In genomic region chr3:100708989-100709839, GRCh38 we compare ENCODE assay signal across 8 cellular contexts. TPM values are rescaled to one million over a fixed set of nuclear protein-coding genes. Genes with fewer than 3 reads are reported as not detected.
DNase-seq lines count a peak whose midpoint lies in the region; TF ChIP-seq lines count a peak whose summit lies in the region.

TFG (plus strand) TSS chr3:100709494; CDS start chr3:100713686, 4,192 bp downstream.

- H3K79me2 ChIP-seq in MM.1S (ENCODE audit: low read length): peaks cover 44% of the 10 kb centered on the region

- H3K4me1 ChIP-seq in ES-I3 (ENCODE audit: insufficient read depth, low read length) (no peaks in the 10 kb centered on the region), HAP-1 (peaks cover 2% of the 10 kb centered on the region; the same call in 1 of the 2 replicates), MM.1S (ENCODE audit: low read length) (peaks cover 10% of the 10 kb centered on the region)

- H3K27ac ChIP-seq in MM.1S (ENCODE audit: low read length): peak within 1 kb of the TSS; percentile 91

- H3K4me1 Mint-ChIP-seq in nephron: peaks cover 35% of the 10 kb centered on the region
- H3K4me1 Mint-ChIP-seq in stimulated activated naive CD8-positive, alpha-beta T cell treated with anti-CD3 and anti-CD28 coated beads, Interleukin-15, Interleukin-2, amounts not matched to agents 100 ng/mL and 50 ng/mL, for 24 hours (ENCODE audit: low read depth): peaks cover 47% of the 10 kb centered on the region

- DNase-seq in HAP-1 (ENCODE audit: low spot score in 2 of 2) (peak; percentile 95 to 97), MM.1S (peak; percentile 99), SIG-M5 (lab: John Stamatoyannopoulos, UW) (peak; percentile 87), activated gamma-delta T cell (lab: John Stamatoyannopoulos, UW) (peak; percentile 97), fibroblast of the aortic adventitia (ENCODE audit: low read depth) (peak; percentile 100)

- no peaks in the 10 kb centered on the region for H3K9me2 ChIP-seq in MM.1S (replicated peaks; ENCODE audit: insufficient read depth, low read length)

- in situ Hi-C loops in HAP-1 (cut with MboI; ENCODE audit: low sequenced_read_pairs): no loop called here

- no peak for TF ChIP-seq CTCF in MM.1S (IDR thresholded peaks at IDR 0.05; ENCODE audit: low read length)
- TF ChIP-seq CTCF in fibroblast of the aortic adventitia (IDR thresholded peaks at IDR 0.05; ENCODE audit: insufficient read depth, low read length): no peak
- TF ChIP-seq CTCF in nephron (IDR thresholded peaks at IDR 0.05; ENCODE audit: unreplicated experiment in 3 of 3): no peak

- H3K27me3 ChIP-seq in HAP-1 (ENCODE audit: low read depth): no peaks in the 10 kb centered on the region
- no peaks in the 10 kb centered on the region for H3K27me3 ChIP-seq in MM.1S (replicated peaks; ENCODE audit: insufficient read depth, low read length)

- H3K9me3 ChIP-seq in ES-I3 (ENCODE audit: control insufficient read depth, insufficient read depth, low read length) (no peaks in the 10 kb centered on the region), HAP-1 (no peaks in the 10 kb centered on the region), MM.1S (replicated peaks; ENCODE audit: insufficient read depth, low read length) (no peaks in the 10 kb centered on the region)

- H3K36me3 Mint-ChIP-seq in nephron (ENCODE audit: low read depth): peaks cover 32% of the 10 kb centered on the region
- peaks cover 29% of the 10 kb centered on the region for H3K36me3 Mint-ChIP-seq in stimulated activated naive CD8-positive, alpha-beta T cell treated with anti-CD3 and anti-CD28 coated beads, Interleukin-15, Interleukin-2, amounts not matched to agents 100 ng/mL and 50 ng/mL, for 24 hours (ENCODE audit: low read depth)

- H3K36me3 ChIP-seq in ES-I3 (ENCODE audit: insufficient read depth, low read length) (peaks cover 4% of the 10 kb centered on the region), HAP-1 (replicated peaks) (peaks cover 18% of the 10 kb centered on the region), MM.1S (replicated peaks; ENCODE audit: insufficient read depth, low read length) (no peaks in the 10 kb centered on the region; the same call in 1 of the 2 replicates)

- H2AFZ ChIP-seq in MM.1S (ENCODE audit: low read length): peak within 1 kb of the TSS; percentile 82

- H3K4me2 ChIP-seq in MM.1S (ENCODE audit: low read depth, low read length): peak within 1 kb of the TSS; percentile 76

- peak within 1 kb of the TSS; percentile 89 for H3K9ac ChIP-seq in ES-I3 (ENCODE audit: low read depth, low read length)
- peak within 1 kb of the TSS; percentile 89 for H3K9ac ChIP-seq in MM.1S (ENCODE audit: low read length)

- H3K4me3 ChIP-seq in HAP-1 (peak within 1 kb of the TSS; percentile 59), MM.1S (ENCODE audit: low read length) (peak within 1 kb of the TSS; percentile 84), fibroblast of the aortic adventitia (ENCODE audit: low read depth, low read length) (peak within 1 kb of the TSS; percentile 82)

- H3K9me3 Mint-ChIP-seq in nephron: peaks cover 10% of the 10 kb centered on the region
- H3K9me3 Mint-ChIP-seq in stimulated activated naive CD8-positive, alpha-beta T cell treated with anti-CD3 and anti-CD28 coated beads, Interleukin-15, Interleukin-2, amounts not matched to agents 100 ng/mL and 50 ng/mL, for 24 hours: no peaks in the 10 kb centered on the region

- peak within 1 kb of the TSS; percentile 89 to 93 (median 91) for H3K4me3 Mint-ChIP-seq in nephron
- H3K4me3 Mint-ChIP-seq in stimulated activated naive CD8-positive, alpha-beta T cell treated with anti-CD3 and anti-CD28 coated beads, Interleukin-15, Interleukin-2, amounts not matched to agents 100 ng/mL and 50 ng/mL, for 24 hours: peak within 1 kb of the TSS; percentile 86

- H3K27ac Mint-ChIP-seq in nephron: peak within 1 kb of the TSS; percentile 84 to 99 (median 96)
- H3K27ac Mint-ChIP-seq in stimulated activated naive CD8-positive, alpha-beta T cell treated with anti-CD3 and anti-CD28 coated beads, Interleukin-15, Interleukin-2, amounts not matched to agents 100 ng/mL and 50 ng/mL, for 24 hours: peak within 1 kb of the TSS; percentile 93

- H3K27me3 Mint-ChIP-seq in nephron (ENCODE audit: low read depth): peaks cover 33% of the 10 kb centered on the region
- H3K27me3 Mint-ChIP-seq in stimulated activated naive CD8-positive, alpha-beta T cell treated with anti-CD3 and anti-CD28 coated beads, Interleukin-15, Interleukin-2, amounts not matched to agents 100 ng/mL and 50 ng/mL, for 24 hours: peaks cover 16% of the 10 kb centered on the region

- H3F3A ChIP-seq in MM.1S (ENCODE audit: insufficient read depth, low read length): peaks cover 16% of the 10 kb centered on the region

- peaks cover 20% of the 10 kb centered on the region; the same call in 1 of the 2 replicates for H4K20me1 ChIP-seq in MM.1S (ENCODE audit: insufficient read depth, low read length)

RNA-seq across cellular contexts. Expression of gene TFG, which starts in this region (rescaled TPM):
- 68.9 and 143 TPM in 2 replicates for total RNA-seq in fibroblast of the aortic adventitia (ENCODE audit: low replicate concordance)

Comparison
In these comparisons a context has a peak if more than half of its experiments do, and no peak if none do; other contexts are left out.
1. Peak in every context shown above with its lines: DNase-seq, H3K4me3 ChIP-seq and H3K27ac ChIP-seq.